ENCODE assay signal across 13 cellular contexts in genomic region chr7:36958094-36958718, GRCh38.
"Had no signal": no experiment of that assay in that cellular context is flagged by ENCODE, and none has a peak within 500 bp of the region (broad histone marks: within the 10 kb centered on the region; RNA-seq: fewer than 3 reads in every experiment).

No MANE protein-coding gene starts in this region.

- H3K9me3 Mint-ChIP-seq: activated B cell treated with CpG ODN at 0.5 μM for 24 hours; stimulated activated naive B cell treated with anti-CD40 and anti-IgM and Interleukin-4, amounts not matched to agents 10 μg/mL and 1 μg/mL and 100 μg/mL, for 72 hours had no signal

- DNase-seq: activated B cell treated with CpG ODN at 0.5 μM for 24 hours; activated CD4-positive, alpha-beta T cell treated with anti-CD3 and anti-CD28 coated beads, Interleukin-2, amount 10 ng/mL, durations not matched to agents 7 days and 5 days; activated naive CD4-positive, alpha-beta T cell treated with anti-CD3 and anti-CD28 coated beads, Interleukin-2, amount 50 U/mL, for 16 hours; activated T-cell treated with anti-CD3 and anti-CD28 coated beads, Interleukin-2, amount 50 U/mL, for 1 hour; amniotic stem cell; brain microvascular endothelial cell; effector memory CD4-positive, alpha-beta T cell; posterior cingulate gyrus; stimulated activated naive B cell treated with anti-CD40 and anti-IgM and Interleukin-4, amounts not matched to agents 10 μg/mL and 1 μg/mL and 100 μg/mL, for 72 hours had no signal

- H3K36me3 ChIP-seq: brain microvascular endothelial cell, gastroesophageal sphincter, right atrium auricular region, tibial nerve had no signal

- H3K27ac Mint-ChIP-seq: activated B cell treated with CpG ODN at 0.5 μM for 24 hours; activated CD4-positive, alpha-beta T cell treated with anti-CD3 and anti-CD28 coated beads, Interleukin-2, amount 10 ng/mL, durations not matched to agents 7 days and 5 days; stimulated activated naive B cell treated with anti-CD40 and anti-IgM and Interleukin-4, amounts not matched to agents 10 μg/mL and 1 μg/mL and 100 μg/mL, for 72 hours had no signal

- H3K27me3 Mint-ChIP-seq: activated B cell treated with CpG ODN at 0.5 μM for 24 hours; activated CD4-positive, alpha-beta T cell treated with anti-CD3 and anti-CD28 coated beads, Interleukin-2, amount 10 ng/mL, durations not matched to agents 7 days and 5 days; stimulated activated naive B cell treated with anti-CD40 and anti-IgM and Interleukin-4, amounts not matched to agents 10 μg/mL and 1 μg/mL and 100 μg/mL, for 72 hours had no signal

- H3K27me3 ChIP-seq: brain microvascular endothelial cell, gastroesophageal sphincter, right atrium auricular region, tibial nerve had no signal

- H3K27ac ChIP-seq: brain microvascular endothelial cell, gastroesophageal sphincter, right atrium auricular region, tibial nerve had no signal

- H3K4me3 Mint-ChIP-seq: activated B cell treated with CpG ODN at 0.5 μM for 24 hours; activated CD4-positive, alpha-beta T cell treated with anti-CD3 and anti-CD28 coated beads, Interleukin-2, amount 10 ng/mL, durations not matched to agents 7 days and 5 days; stimulated activated naive B cell treated with anti-CD40 and anti-IgM and Interleukin-4, amounts not matched to agents 10 μg/mL and 1 μg/mL and 100 μg/mL, for 72 hours had no signal

- H3K4me1 Mint-ChIP-seq: activated CD4-positive, alpha-beta T cell treated with anti-CD3 and anti-CD28 coated beads, Interleukin-2, amount 10 ng/mL, durations not matched to agents 7 days and 5 days had no signal

- H3K4me1 ChIP-seq: right atrium auricular region had no signal

- H3K4me3 ChIP-seq: gastroesophageal sphincter, right atrium auricular region, smooth muscle cell, tibial nerve had no signal

- H3K4me2 ChIP-seq: smooth muscle cell had no signal
